Comparison of ENCODE assay signal across 8 cellular contexts in genomic region chr20:62702886-62703852, GRCh38. TPM values are rescaled to one million over a fixed set of nuclear protein-coding genes. Genes with fewer than 3 reads are reported as not detected.
DNase-seq lines count a peak whose midpoint lies in the region; ATAC-seq and TF ChIP-seq lines count a peak whose summit lies in the region.

No MANE protein-coding gene starts in this region.

- H3K9me3 ChIP-seq in SJCRH30 (replicated peaks), result no peaks in the 10 kb centered on the region

- H3K9me3 Mint-ChIP-seq in T-cell, result no peaks in the 10 kb centered on the region

- peaks cover 4 to 14% of the 10 kb centered on the region in 2 donors for H3K27me3 Mint-ChIP-seq in T-cell

- H3K27ac ChIP-seq in SJCRH30 (no peak overlapping the region), coronary artery (no peak overlapping the region)

- peak overlapping the region in 2 of 3 donors; percentile 36 to 49 for H3K4me3 Mint-ChIP-seq in T-cell

- peak; percentile 58 for TF ChIP-seq CTCF in AG09309 (IDR thresholded peaks at IDR 0.05; ENCODE audit: control insufficient read depth, insufficient read depth, low read depth, low read length, missing control alignments)
- peak; percentile 45 for TF ChIP-seq CTCF in HFF-Myc (IDR thresholded peaks at IDR 0.05; ENCODE audit: low read depth, low read length, missing control alignments)
- peak; percentile 38 for TF ChIP-seq CTCF in fibroblast of villous mesenchyme (IDR thresholded peaks at IDR 0.05; ENCODE audit: insufficient read depth, low read depth, low read length)
- TF ChIP-seq CTCF in coronary artery (IDR thresholded peaks at IDR 0.05), result no peak

- H3K27ac Mint-ChIP-seq in T-cell, result peak overlapping the region; percentile 88 to 92

- no peaks in the 10 kb centered on the region for H3K36me3 Mint-ChIP-seq in T-cell

- DNase-seq in AG09309 (ENCODE audit: low read depth) (peak; percentile 64), HFF-Myc (ENCODE audit: extremely low read depth, low read depth) (peak; percentile 85), T-cell (peak in 1 of 34 experiments; percentile 23), fibroblast of villous mesenchyme (ENCODE audit: low read depth) (peak; percentile 85), SJCRH30 (no peak), middle frontal gyrus (ENCODE audit: extremely low spot score, low spot score) (no peak), iPS-NIHi7 (ENCODE audit: extremely low spot score) (no peak), coronary artery (ENCODE audit: low spot score) (no peak)

- H3K4me3 ChIP-seq in AG09309 (ENCODE audit: control insufficient read depth, low read depth, low read length) (no peak overlapping the region), HFF-Myc (replicated peaks; ENCODE audit: low read depth, low read length) (no peak overlapping the region), fibroblast of villous mesenchyme (ENCODE audit: low read depth, low read length) (no peak overlapping the region), SJCRH30 (no peak overlapping the region), coronary artery (no peak overlapping the region)

- POLR2A ChIA-PET in T-cell (lab: Charles Lee), result no interaction called here

- H3K4me1 ChIP-seq in SJCRH30, result peaks cover 14% of the 10 kb centered on the region

- peaks cover 7 to 18% (median 14%) of the 10 kb centered on the region in 3 donors for H3K4me1 Mint-ChIP-seq in T-cell

- H3K27me3 ChIP-seq in SJCRH30, result peaks cover 45% of the 10 kb centered on the region

- CTCF ChIA-PET in T-cell (lab: Charles Lee), result no interaction called here

- H3K36me3 ChIP-seq in SJCRH30, result no peaks in the 10 kb centered on the region

- peak; percentile 40 to 82 (median 66) for ATAC-seq in T-cell (replicated peaks in 1 of 4)

RNA-seq across cellular contexts. Expression of gene NTSR1, which starts 5.5 kb away (rescaled TPM):
- under 1 TPM in 3 of 5 donors, not detected in 2; 0.33 to 0.63 (median 0.53) TPM for total RNA-seq in T-cell
- total RNA-seq in fibroblast of villous mesenchyme, result under 0.01 TPM in 2 replicates
- total RNA-seq in SJCRH30 (2014; rRNA removed; shearing (Covaris generic)), result 0.02 TPM in 1 of 2 replicates, not detected in the other

Comparison
In these comparisons a context has a peak if more than half of its experiments do, and no peak if none do; other contexts are left out.
1. DNase-seq: peak in AG09309 (single experiment), HFF-Myc (single experiment) and fibroblast of villous mesenchyme (single experiment); none in SJCRH30 (0 of 2), middle frontal gyrus (single experiment), iPS-NIHi7 (single experiment) and coronary artery (single experiment).